Comparison of ENCODE assay signal across 12 cellular contexts in genomic region chr3:40464339-40465110, GRCh38. TPM values are rescaled to one million over a fixed set of nuclear protein-coding genes. Genes with fewer than 3 reads are reported as not detected.
A peak's percentile ranks its signal among the peaks of the same experiment; 100 is the strongest.
DNase-seq lines count a peak whose midpoint lies in the region; ATAC-seq and TF ChIP-seq lines count a peak whose summit lies in the region.
"Had no signal": no experiment of that assay in that cellular context is flagged by ENCODE, and none has a peak within 500 bp of the region (broad histone marks: within the 10 kb centered on the region; RNA-seq: fewer than 3 reads in every experiment).

No MANE protein-coding gene starts in this region.

- no peaks in the 10 kb centered on the region for H3K9me3 ChIP-seq in thyroid gland
- H3K9me3 ChIP-seq: neutrophil, spleen had no signal

- H3K4me3 ChIP-seq in thyroid gland (replicated peaks in 1 of 3): no peak overlapping the region
- H3K4me3 ChIP-seq: spleen had no signal

- DNase-seq in activated T-cell treated with anti-CD3 and anti-CD28 coated beads, Interleukin-2, amount 50 U/mL, for 24 hours: no peak
- no peak for DNase-seq in activated T-cell treated with anti-CD3 and anti-CD28 coated beads for 4 hours
- DNase-seq in activated naive CD8-positive, alpha-beta T cell treated with anti-CD3 and anti-CD28 coated beads, Interleukin-2, amount 50 U/mL, for 24 hours: no peak
- DNase-seq in stimulated activated effector memory CD8-positive, alpha-beta T cell treated with anti-CD3 and anti-CD28 coated beads, Interleukin-12 subunit alpha, Interleukin-12 subunit beta, amount 100 ng/mL, for 72 hours (ENCODE audit: low spot score in 2 of 2): no peak
- no peak for DNase-seq in H4 (ENCODE audit: low spot score)
- DNase-seq in thyroid gland: no peak
- no peak for DNase-seq in HuH-7 (ENCODE audit: low spot score)
- DNase-seq: left cardiac atrium, SHP77, spleen had no signal

- TF ChIP-seq CTCF in thyroid gland (IDR thresholded peaks at IDR 0.05): no peak

- intact Hi-C loops in thyroid gland (cut with DNase I): loop anchor here (10.0 kb wide), 3 partner anchors 60 to 510 kb away; partner anchors contain the start of gene ZNF621

- ATAC-seq in activated naive CD8-positive, alpha-beta T cell treated with anti-CD3 and anti-CD28 coated beads, Interleukin-2, amount 50 U/mL, for 24 hours: peak; percentile 59
- peak; percentile 63 for ATAC-seq in stimulated activated effector memory CD8-positive, alpha-beta T cell treated with anti-CD3 and anti-CD28 coated beads, Interleukin-12 subunit alpha, Interleukin-12 subunit beta, amount 100 ng/mL, for 72 hours
- ATAC-seq: left cardiac atrium had no signal

- 73 to 76% methylated on average over 9 of the region's 9 CpGs for WGBS in thyroid gland, 2 donors

- H3K36me3 ChIP-seq in thyroid gland: peaks cover 34 to 44% of the 10 kb centered on the region in 2 donors

- no peaks in the 10 kb centered on the region for H3K27me3 Mint-ChIP-seq in activated T-cell treated with anti-CD3 and anti-CD28 coated beads, Interleukin-2, amount 50 U/mL, for 24 hours
- H3K27me3 Mint-ChIP-seq in activated naive CD8-positive, alpha-beta T cell treated with anti-CD3 and anti-CD28 coated beads, Interleukin-2, amount 50 U/mL, for 24 hours: no peaks in the 10 kb centered on the region

- H3K36me3 Mint-ChIP-seq in activated T-cell treated with anti-CD3 and anti-CD28 coated beads, Interleukin-2, amount 50 U/mL, for 24 hours (ENCODE audit: low read depth): peaks cover 80% of the 10 kb centered on the region
- H3K36me3 Mint-ChIP-seq in activated naive CD8-positive, alpha-beta T cell treated with anti-CD3 and anti-CD28 coated beads, Interleukin-2, amount 50 U/mL, for 24 hours (ENCODE audit: low read depth): peaks cover 59% of the 10 kb centered on the region
- peaks cover 83% of the 10 kb centered on the region for H3K36me3 Mint-ChIP-seq in stimulated activated effector memory CD8-positive, alpha-beta T cell treated with anti-CD3 and anti-CD28 coated beads, Interleukin-12 subunit alpha, Interleukin-12 subunit beta, amount 100 ng/mL, for 72 hours

- no peaks in the 10 kb centered on the region for H3K27me3 ChIP-seq in thyroid gland
- H3K27me3 ChIP-seq: neutrophil, spleen had no signal

- H3K4me1 ChIP-seq in thyroid gland: no peaks in the 10 kb centered on the region

- H3K27ac ChIP-seq in thyroid gland: no peak overlapping the region
- H3K27ac ChIP-seq: neutrophil had no signal

- H3K4me3 Mint-ChIP-seq in activated T-cell treated with anti-CD3 and anti-CD28 coated beads, Interleukin-2, amount 50 U/mL, for 24 hours: no peak overlapping the region
- H3K4me3 Mint-ChIP-seq in activated naive CD8-positive, alpha-beta T cell treated with anti-CD3 and anti-CD28 coated beads, Interleukin-2, amount 50 U/mL, for 24 hours: peak overlapping the region; percentile 22
- no peak overlapping the region for H3K4me3 Mint-ChIP-seq in stimulated activated effector memory CD8-positive, alpha-beta T cell treated with anti-CD3 and anti-CD28 coated beads, Interleukin-12 subunit alpha, Interleukin-12 subunit beta, amount 100 ng/mL, for 72 hours

- no peaks in the 10 kb centered on the region for H3K9me3 Mint-ChIP-seq in activated T-cell treated with anti-CD3 and anti-CD28 coated beads, Interleukin-2, amount 50 U/mL, for 24 hours
- no peaks in the 10 kb centered on the region for H3K9me3 Mint-ChIP-seq in activated naive CD8-positive, alpha-beta T cell treated with anti-CD3 and anti-CD28 coated beads, Interleukin-2, amount 50 U/mL, for 24 hours
- H3K9me3 Mint-ChIP-seq in stimulated activated effector memory CD8-positive, alpha-beta T cell treated with anti-CD3 and anti-CD28 coated beads, Interleukin-12 subunit alpha, Interleukin-12 subunit beta, amount 100 ng/mL, for 72 hours: no peaks in the 10 kb centered on the region

- peaks cover 37% of the 10 kb centered on the region for H3K4me1 Mint-ChIP-seq in activated T-cell treated with anti-CD3 and anti-CD28 coated beads, Interleukin-2, amount 50 U/mL, for 24 hours (ENCODE audit: low read depth)
- peaks cover 35% of the 10 kb centered on the region for H3K4me1 Mint-ChIP-seq in activated naive CD8-positive, alpha-beta T cell treated with anti-CD3 and anti-CD28 coated beads, Interleukin-2, amount 50 U/mL, for 24 hours
- peaks cover 16% of the 10 kb centered on the region for H3K4me1 Mint-ChIP-seq in stimulated activated effector memory CD8-positive, alpha-beta T cell treated with anti-CD3 and anti-CD28 coated beads, Interleukin-12 subunit alpha, Interleukin-12 subunit beta, amount 100 ng/mL, for 72 hours

- TF ChIP-seq POLR2A in Raji (IDR thresholded peaks at IDR 0.05; ENCODE audit: insufficient read depth, low read depth, low read length) (0 out of 2 replicates have a peak, but pooled peaks have one; percentile 23), thyroid gland (IDR thresholded peaks at IDR 0.05) (no peak)

- H3K27ac Mint-ChIP-seq in activated T-cell treated with anti-CD3 and anti-CD28 coated beads, Interleukin-2, amount 50 U/mL, for 24 hours: peak overlapping the region; percentile 84
- H3K27ac Mint-ChIP-seq in activated naive CD8-positive, alpha-beta T cell treated with anti-CD3 and anti-CD28 coated beads, Interleukin-2, amount 50 U/mL, for 24 hours: peak overlapping the region; percentile 79
- H3K27ac Mint-ChIP-seq in stimulated activated effector memory CD8-positive, alpha-beta T cell treated with anti-CD3 and anti-CD28 coated beads, Interleukin-12 subunit alpha, Interleukin-12 subunit beta, amount 100 ng/mL, for 72 hours: peak overlapping the region; percentile 77

RNA-seq across cellular contexts. Expression of gene RPL14, which starts 7.4 kb away (rescaled TPM):
- 334 TPM in 2 replicates for total RNA-seq in H4 (2014; rRNA removed; shearing (Covaris generic))
- total RNA-seq in thyroid gland: 100 to 1,000 TPM; 272 to 723 (median 339) TPM

RNA-seq across cellular contexts. Expression of gene ZNF619, which starts 12.4 kb away (rescaled TPM):
- 3.1 and 3.9 TPM in 2 replicates for total RNA-seq in H4 (2014; rRNA removed; shearing (Covaris generic))
- 10 to 100 TPM in 1 of 4 donors, 1 to 10 TPM in 3; 8.2 to 10.2 (median 9.7) TPM for total RNA-seq in thyroid gland

RNA-seq across cellular contexts. Expression of gene ZNF620, which starts 41.3 kb away (rescaled TPM):
- total RNA-seq in H4 (2014; rRNA removed; shearing (Covaris generic)): 0.66 TPM in 1 of 2 replicates, not detected in the other
- 1 to 10 TPM; 5.6 to 8.6 (median 7.0) TPM for total RNA-seq in thyroid gland
